Comparison of ENCODE assay signal across 17 cellular contexts in genomic region chr5:14025566-14026276, GRCh38.
"Had no signal": no experiment of that assay in that cellular context is flagged by ENCODE, and none has a peak within 500 bp of the region (broad histone marks: within the 10 kb centered on the region; RNA-seq: fewer than 3 reads in every experiment).

No MANE protein-coding gene starts in this region.

- H3K9me3 ChIP-seq: right atrium auricular region, stomach, thoracic aorta, uterus had no signal

- H3K4me3 Mint-ChIP-seq: activated CD8-positive, alpha-beta T cell treated with anti-CD3 and anti-CD28 coated beads for 36 hours; activated naive CD8-positive, alpha-beta T cell treated with anti-CD3 and anti-CD28 coated beads, Interleukin-2, amount 10 ng/mL, durations not matched to agents 7 days and 5 days; activated T-cell treated with anti-CD3 and anti-CD28 coated beads, Interleukin-2, amount 50 U/mL, for 72 hours; naive B cell had no signal

- H3K27me3 Mint-ChIP-seq: activated naive CD8-positive, alpha-beta T cell treated with anti-CD3 and anti-CD28 coated beads, Interleukin-2, amount 10 ng/mL, durations not matched to agents 7 days and 5 days had no signal

- H3K4me1 ChIP-seq: right atrium auricular region, stomach, uterus had no signal

- H3K9me3 Mint-ChIP-seq: activated CD8-positive, alpha-beta T cell treated with anti-CD3 and anti-CD28 coated beads for 36 hours; activated naive CD8-positive, alpha-beta T cell treated with anti-CD3 and anti-CD28 coated beads, Interleukin-2, amount 10 ng/mL, durations not matched to agents 7 days and 5 days had no signal

- H3K27me3 ChIP-seq: right atrium auricular region, stomach, uterus had no signal

- H3K4me1 Mint-ChIP-seq: activated naive CD8-positive, alpha-beta T cell treated with anti-CD3 and anti-CD28 coated beads, Interleukin-2, amount 10 ng/mL, durations not matched to agents 7 days and 5 days; naive B cell had no signal

- H3K27ac ChIP-seq: right atrium auricular region, thoracic aorta, uterus had no signal

- H3K36me3 ChIP-seq: right atrium auricular region, stomach, thoracic aorta, uterus had no signal

- DNase-seq: activated CD4-positive, alpha-beta T cell treated with anti-CD3 and anti-CD28 coated beads for 4 hours; activated CD8-positive, alpha-beta memory T cell treated with anti-CD3 and anti-CD28 coated beads, Interleukin-2, amount 50 U/mL, for 4 hours; activated CD8-positive, alpha-beta T cell treated with anti-CD3 and anti-CD28 coated beads for 36 hours; activated naive CD8-positive, alpha-beta T cell treated with anti-CD3 and anti-CD28 coated beads, Interleukin-2, amount 10 ng/mL, durations not matched to agents 7 days and 5 days; activated T-cell treated with anti-CD3 and anti-CD28 coated beads, Interleukin-2, amount 50 U/mL, for 72 hours; aorta; hippocampal formation; left cardiac atrium; midbrain; naive B cell; posterior cingulate gyrus; small intestine; stomach; T1000; uterus had no signal

- ATAC-seq: activated CD8-positive, alpha-beta T cell treated with anti-CD3 and anti-CD28 coated beads for 36 hours; activated T-cell treated with anti-CD3 and anti-CD28 coated beads, Interleukin-2, amount 50 U/mL, for 72 hours had no signal

- H3K36me3 Mint-ChIP-seq: activated naive CD8-positive, alpha-beta T cell treated with anti-CD3 and anti-CD28 coated beads, Interleukin-2, amount 10 ng/mL, durations not matched to agents 7 days and 5 days; naive B cell had no signal

- H3K27ac Mint-ChIP-seq: activated CD8-positive, alpha-beta T cell treated with anti-CD3 and anti-CD28 coated beads for 36 hours; activated naive CD8-positive, alpha-beta T cell treated with anti-CD3 and anti-CD28 coated beads, Interleukin-2, amount 10 ng/mL, durations not matched to agents 7 days and 5 days; activated T-cell treated with anti-CD3 and anti-CD28 coated beads, Interleukin-2, amount 50 U/mL, for 72 hours; naive B cell had no signal

- H3K4me3 ChIP-seq: right atrium auricular region, stomach, thoracic aorta, uterus had no signal
